Comparison of ENCODE assay signal across 8 cellular contexts in genomic region chr19:56111601-56112312, GRCh38. TPM values are rescaled to one million over a fixed set of nuclear protein-coding genes. Genes with fewer than 3 reads are reported as not detected.
DNase-seq lines count a peak whose midpoint lies in the region; ATAC-seq and TF ChIP-seq lines count a peak whose summit lies in the region.

No MANE protein-coding gene starts in this region.

- no peak overlapping the region for H4K5ac ChIP-seq in mesendoderm (ENCODE audit: low read length)

- H3K4me1 Mint-ChIP-seq in activated B cell treated with CpG ODN at 0.5 μM for 24 hours = peaks cover 83% of the 10 kb centered on the region

- no peaks in the 10 kb centered on the region for H3K27me3 ChIP-seq in cardiac muscle cell
- H3K27me3 ChIP-seq in mesendoderm (ENCODE audit: insufficient read depth, low read length, poor library complexity) = no peaks in the 10 kb centered on the region

- WGBS in mesendoderm (ENCODE audit: extremely low coverage, insufficient coverage, low lambda C conversion rate) = no CpG with 5 or more reads among the region's 24 CpGs

- H3K36me3 ChIP-seq in cardiac muscle cell (no peaks in the 10 kb centered on the region), mesendoderm (ENCODE audit: control insufficient read depth, insufficient read depth, low read length) (no peaks in the 10 kb centered on the region)

- H3K27ac ChIP-seq in cardiac muscle cell (peak overlapping the region; percentile 93), mesendoderm (ENCODE audit: low read depth, low read length) (no peak overlapping the region)

- H3K9ac ChIP-seq in mesendoderm (ENCODE audit: low read length) = no peak overlapping the region

- DNase-seq in NCI-H2196 (lab: John Stamatoyannopoulos, UW; ENCODE audit: unreplicated experiment) = peak; percentile 27
- no peak for DNase-seq in NCI-H2196 treated with DMSO at 0.1 percent for 48 hours (lab: John Stamatoyannopoulos, UW; ENCODE audit: unreplicated experiment)
- peak; percentile 61 for DNase-seq in activated B cell treated with CpG ODN at 0.5 μM for 24 hours
- no peak for DNase-seq in cardiac muscle cell (ENCODE audit: low read depth in 1 of 2, low spot score in 1 of 2)
- DNase-seq in sciatic nerve (ENCODE audit: low spot score) = no peak
- DNase-seq in NCI-H69 (lab: John Stamatoyannopoulos, UW) = no peak
- DNase-seq in mesendoderm = no peak

- H3K4me3 Mint-ChIP-seq in activated B cell treated with CpG ODN at 0.5 μM for 24 hours = peak overlapping the region; percentile 77

- CTCF ChIA-PET in activated B cell treated with CpG ODN at 0.5 μM for 24 hours (lab: Charles Lee) = interaction anchor here (1.0 kb wide), 1 partner anchor 141 kb away, joined by 3 read pairs; no protein-coding TSS in a partner anchor

- no peak overlapping the region for H3K23ac ChIP-seq in mesendoderm (ENCODE audit: low read length)

- intact Hi-C loops in activated B cell treated with CpG ODN at 0.5 μM for 24 hours (cut with micrococcal nuclease) (loop anchor here (1.0 to 2.0 kb wide), 4 partner anchors 10 to 204 kb away; partner anchors contain the start of genes ZNF444 and ZNF787), sciatic nerve (cut with DNase I) (no loop called here)

- H3K4me1 ChIP-seq in cardiac muscle cell (ENCODE audit: low read depth) = peaks cover 63% of the 10 kb centered on the region
- H3K4me1 ChIP-seq in mesendoderm (ENCODE audit: control insufficient read depth, low read depth, low read length) = peaks cover 3% of the 10 kb centered on the region

- peaks cover 90% of the 10 kb centered on the region for H3K79me2 ChIP-seq in mesendoderm (ENCODE audit: control insufficient read depth, insufficient read depth, low read length)

- no peak overlapping the region for H3K4me2 ChIP-seq in mesendoderm (ENCODE audit: low read length)

- no peak overlapping the region for H2BK15ac ChIP-seq in mesendoderm (replicated peaks; ENCODE audit: low read depth)

- H4K8ac ChIP-seq in mesendoderm (ENCODE audit: low read depth, low read length) = no peak overlapping the region

- no peaks in the 10 kb centered on the region for H3K9me3 ChIP-seq in cardiac muscle cell (ENCODE audit: low read depth)

- no peak overlapping the region for H3K18ac ChIP-seq in mesendoderm (ENCODE audit: low read length)

- TF ChIP-seq CTCF in activated B cell treated with CpG ODN at 0.5 μM for 24 hours (IDR thresholded peaks at IDR 0.05) (no peak), cardiac muscle cell (IDR thresholded peaks at IDR 0.05; ENCODE audit: low read depth, low read length) (no peak)

- no peak overlapping the region for H2AK5ac ChIP-seq in mesendoderm (ENCODE audit: low read length)

- ATAC-seq in HG03103 (IDR thresholded peaks at IDR 0.05; ENCODE audit: low read depth, unreplicated experiment) = peak; percentile 55
- peak; percentile 96 for ATAC-seq in activated B cell treated with CpG ODN at 0.5 μM for 24 hours (ENCODE audit: low read depth)
- peak; percentile 51 for ATAC-seq in sciatic nerve

- no peak overlapping the region for H2BK120ac ChIP-seq in mesendoderm (ENCODE audit: low read depth, low read length)

- H3K27ac Mint-ChIP-seq in activated B cell treated with CpG ODN at 0.5 μM for 24 hours = peak overlapping the region; percentile 84

- no peak overlapping the region for H3K4ac ChIP-seq in mesendoderm (ENCODE audit: low read depth, low read length)

- peaks cover 12% of the 10 kb centered on the region for H3K36me3 Mint-ChIP-seq in activated B cell treated with CpG ODN at 0.5 μM for 24 hours (ENCODE audit: low read depth)

- POLR2A ChIA-PET in activated B cell treated with CpG ODN at 0.5 μM for 24 hours (lab: Charles Lee) = interaction anchor here (0.6 to 4.0 kb wide), 4 partner anchors 9 to 1884 kb away, joined by 3 to 51 read pairs (median 4); partner anchors contain the start of gene ZNF787

- no peaks in the 10 kb centered on the region for H3K9me3 Mint-ChIP-seq in activated B cell treated with CpG ODN at 0.5 μM for 24 hours

- H3K4me3 ChIP-seq in cardiac muscle cell (no peak overlapping the region), mesendoderm (ENCODE audit: low read length) (no peak overlapping the region)

- H3K56ac ChIP-seq in mesendoderm (ENCODE audit: low read length) = no peak overlapping the region

- no peak overlapping the region for H2BK5ac ChIP-seq in mesendoderm (ENCODE audit: low read length)

- H3K79me1 ChIP-seq in mesendoderm (ENCODE audit: low read length) = peaks cover 23% of the 10 kb centered on the region

- H3K27me3 Mint-ChIP-seq in activated B cell treated with CpG ODN at 0.5 μM for 24 hours = no peaks in the 10 kb centered on the region

RNA-seq across cellular contexts. Expression of gene ZNF787, which starts 9.3 kb away (rescaled TPM):
- total RNA-seq in activated B cell treated with CpG ODN at 0.5 μM for 24 hours (40.8 and 42.3 TPM in 2 replicates), cardiac muscle cell (43.0 and 45.5 TPM in 2 replicates), sciatic nerve (24.6 TPM)
- 29.2 and 34.9 TPM in 2 replicates for polyA plus RNA-seq in cardiac muscle cell
- polyA plus RNA-seq in mesendoderm (2013, experiment 1 of 2) = 50.7 TPM
- polyA plus RNA-seq in mesendoderm (2013, experiment 2 of 2) = 51.3 TPM

RNA-seq across cellular contexts. Expression of gene ZNF444, which starts 29.3 kb away (rescaled TPM):
- total RNA-seq in activated B cell treated with CpG ODN at 0.5 μM for 24 hours (28.1 and 32.1 TPM in 2 replicates), cardiac muscle cell (67.8 and 72.8 TPM in 2 replicates), sciatic nerve (32.5 TPM)
- polyA plus RNA-seq in cardiac muscle cell = 71.8 and 88.4 TPM in 2 replicates
- 19.9 TPM for polyA plus RNA-seq in mesendoderm (2013, experiment 1 of 2)
- polyA plus RNA-seq in mesendoderm (2013, experiment 2 of 2) = 20.3 TPM

Comparison
In these comparisons a context has a peak if more than half of its experiments do, and no peak if none do; other contexts are left out.
1. DNase-seq: peak in NCI-H2196 (single experiment) and activated B cell treated with CpG ODN at 0.5 μM for 24 hours (single experiment); none in NCI-H2196 treated with DMSO at 0.1 percent for 48 hours (single experiment), cardiac muscle cell (0 of 2), sciatic nerve (single experiment), NCI-H69 (single experiment) and mesendoderm (single experiment).
2. Peak in every context shown above with its lines, with median percentiles within 50 percentile points of each other: ATAC-seq.